In the genomic region with DNA sequence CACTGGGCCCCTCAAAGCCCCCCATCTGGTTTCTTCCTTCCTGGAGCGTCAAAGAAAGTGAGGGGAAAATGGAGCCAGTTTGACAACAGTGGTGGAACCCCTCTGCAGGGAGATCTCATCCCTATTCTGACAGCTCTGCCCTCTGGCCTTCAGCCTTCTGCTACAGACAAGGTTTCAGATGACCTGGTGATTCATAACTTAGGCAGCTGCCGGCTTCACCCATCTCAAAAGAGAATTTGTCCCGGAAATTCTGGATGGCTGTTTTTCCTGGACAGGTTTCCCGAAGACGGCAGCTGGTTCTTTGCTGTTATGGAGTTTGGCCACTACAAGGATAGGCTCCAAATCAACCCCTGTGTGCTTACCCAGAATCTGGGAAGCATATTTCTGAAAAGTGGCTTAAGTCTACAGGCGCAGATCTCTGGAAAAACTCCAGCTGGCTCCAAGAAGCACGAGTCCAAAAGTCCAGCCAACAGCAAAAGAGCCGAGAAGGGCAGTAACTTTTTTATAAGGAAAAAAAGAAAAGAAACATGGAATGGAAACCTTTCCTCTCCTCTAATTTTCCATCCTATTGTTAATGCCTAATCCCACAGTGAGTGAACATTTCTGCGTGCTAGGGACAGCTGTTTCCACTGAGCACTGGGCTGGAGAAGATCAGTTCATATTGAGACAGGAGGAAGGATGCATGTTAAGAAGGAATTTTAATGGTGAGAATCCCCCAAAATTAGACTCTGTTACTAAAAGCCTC, we compare ENCODE assay signal across 8 cellular contexts. TPM values are rescaled to one million over a fixed set of nuclear protein-coding genes. Genes with fewer than 3 reads are reported as not detected.
DNase-seq lines count a peak whose midpoint lies in the region; FAIRE-seq and TF ChIP-seq lines count a peak whose summit lies in the region.

No MANE protein-coding gene starts in this region.

- DNase-seq in ELF-1 (ENCODE audit: low read depth, low spot score) (peak; percentile 81), RCC 7860 (ENCODE audit: low spot score) (peak; percentile 11), fibroblast of villous mesenchyme (ENCODE audit: low read depth) (peak; percentile 80), posterior vena cava (ENCODE audit: low spot score) (peak; percentile 84), cerebellum (ENCODE audit: low spot score) (no peak), NCI-H1092 (lab: John Stamatoyannopoulos, UW) (no peak), NOMO-1 (lab: John Stamatoyannopoulos, UW; ENCODE audit: unreplicated experiment in 2 of 2) (no peak)
- no peak for DNase-seq in stimulated activated CD4-positive, alpha-beta T cell treated with anti-CD3 and anti-CD28 coated beads, Interleukin-2, amount 100 ng/mL, for 24 hours

- H3K4me3 ChIP-seq in fibroblast of villous mesenchyme (ENCODE audit: low read depth, low read length): no peak overlapping the region

- intact Hi-C loops in posterior vena cava (cut with DNase I): loop anchor here in 1 of 2 donors (5.0 kb wide), 1 partner anchor 60 kb away; no protein-coding TSS in a partner anchor

- no peak for FAIRE-seq in RCC 7860 (lab: Jason Lieb, UNC)

- no peak for TF ChIP-seq CTCF in fibroblast of villous mesenchyme (IDR thresholded peaks at IDR 0.05; ENCODE audit: insufficient read depth, low read depth, low read length)

RNA-seq across cellular contexts. Expression of a gene that starts 54.5 kb away (rescaled TPM):
- total RNA-seq in fibroblast of villous mesenchyme (under 0.01 TPM in 2 replicates), posterior vena cava (1 to 10 TPM; 5.0 to 5.1 TPM), cerebellum (1.1 TPM)

Comparison
In these comparisons a context has a peak if more than half of its experiments do, and no peak if none do; other contexts are left out.
1. DNase-seq: peak in ELF-1 (single experiment), RCC 7860 (single experiment), fibroblast of villous mesenchyme (single experiment) and posterior vena cava (single experiment); none in cerebellum (single experiment), NCI-H1092 (single experiment), stimulated activated CD4-positive, alpha-beta T cell treated with anti-CD3 and anti-CD28 coated beads, Interleukin-2, amount 100 ng/mL, for 24 hours (0 of 2) and NOMO-1 (0 of 2).